1 cellular context compared by ENCODE assay signal in genomic region chr13:98097749-98098148, GRCh38.
TF ChIP-seq lines count a peak whose summit lies in the region.

No MANE protein-coding gene starts in this region.

TF ChIP-seq in GM23338, 12 proteins besides CTCF, POLR2A, EP300 and RAD21 (continued from another document):
- TF ChIP-seq ZNF462 (CRISPR knock-in tag; IDR thresholded peaks at IDR 0.05) (no peak), REST (IDR thresholded peaks at IDR 0.05; ENCODE audit: unreplicated experiment) (no peak)
